12 cellular contexts compared by ENCODE assay signal in the genomic region with DNA sequence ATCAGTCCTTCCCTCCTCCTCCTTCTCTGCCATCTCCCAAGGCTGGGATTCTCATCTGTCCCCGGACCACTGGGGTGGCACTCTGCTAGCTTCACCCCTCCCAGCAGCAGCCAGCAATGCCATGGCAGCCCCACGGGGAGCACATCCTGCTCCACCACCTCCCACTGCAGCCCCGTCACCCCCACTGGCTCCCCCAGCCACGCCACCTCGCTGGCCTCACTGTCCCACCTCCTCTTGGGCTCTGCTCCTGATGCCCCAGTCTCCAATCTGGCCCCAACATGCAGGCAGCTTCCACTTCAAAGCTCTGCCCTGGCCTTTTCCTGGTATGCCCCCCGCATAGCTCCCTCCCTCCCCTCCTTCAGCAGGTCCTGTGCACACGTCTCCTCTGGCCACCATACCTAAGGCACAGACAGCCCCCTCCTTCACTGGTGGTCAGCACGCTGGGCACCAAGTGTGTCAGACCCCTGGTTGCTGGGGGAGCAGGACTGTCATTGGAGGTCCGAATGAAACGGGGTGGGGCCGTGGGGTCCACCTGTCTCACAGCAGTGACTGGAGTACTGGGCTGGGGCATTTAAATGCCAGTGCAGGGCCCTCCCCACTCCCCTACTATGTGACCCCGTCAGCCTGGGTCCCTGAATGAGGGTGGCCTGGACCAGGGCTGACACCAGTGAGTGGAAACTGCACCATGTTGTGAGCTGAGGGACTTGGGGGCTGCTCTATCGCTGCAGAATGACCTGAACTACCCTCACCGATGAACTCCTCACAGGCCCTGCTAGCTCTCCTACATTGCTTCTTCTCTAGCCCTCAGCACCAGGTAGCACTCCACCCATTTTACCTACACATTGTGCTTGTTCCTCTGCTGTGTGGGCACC. TPM values are rescaled to one million over a fixed set of nuclear protein-coding genes. Genes with fewer than 3 reads are reported as not detected.
DNase-seq lines count a peak whose midpoint lies in the region; ATAC-seq and TF ChIP-seq lines count a peak whose summit lies in the region.
"Had no signal": no experiment of that assay in that cellular context is flagged by ENCODE, and none has a peak within 500 bp of the region (broad histone marks: within the 10 kb centered on the region; RNA-seq: fewer than 3 reads in every experiment).

No MANE protein-coding gene starts in this region.

- H3K9me3 ChIP-seq in ES-I3 (ENCODE audit: control insufficient read depth, insufficient read depth, low read length) (no peaks in the 10 kb centered on the region), heart left ventricle (no peaks in the 10 kb centered on the region)

- H3K4me3 ChIP-seq in heart left ventricle = peak overlapping the region in 1 of 12 donors; percentile 57

- peak overlapping the region in 1 of 12 donors; percentile 27 for H3K27ac ChIP-seq in heart left ventricle

- no peaks in the 10 kb centered on the region for H3K36me3 Mint-ChIP-seq in activated CD8-positive, alpha-beta T cell treated with anti-CD3 and anti-CD28 coated beads for 36 hours (ENCODE audit: low read depth)
- no peaks in the 10 kb centered on the region for H3K36me3 Mint-ChIP-seq in progenitor cell of endocrine pancreas (ENCODE audit: insufficient read depth)

- H3K27ac Mint-ChIP-seq in activated CD8-positive, alpha-beta T cell treated with anti-CD3 and anti-CD28 coated beads for 36 hours = no peak overlapping the region
- no peak overlapping the region for H3K27ac Mint-ChIP-seq in progenitor cell of endocrine pancreas
- H3K27ac Mint-ChIP-seq: nephron had no signal

- no peak for TF ChIP-seq POLR2A in heart left ventricle (IDR thresholded peaks at IDR 0.05)

- H3K4me1 Mint-ChIP-seq in activated CD8-positive, alpha-beta T cell treated with anti-CD3 and anti-CD28 coated beads for 36 hours (ENCODE audit: low read depth) = peaks cover 44% of the 10 kb centered on the region
- peaks cover 3% of the 10 kb centered on the region for H3K4me1 Mint-ChIP-seq in progenitor cell of endocrine pancreas (ENCODE audit: low read depth)

- H3K9ac ChIP-seq in ES-I3 (ENCODE audit: low read depth, low read length) = peak overlapping the region; percentile 58; the same call in 1 of the 2 replicates

- intact Hi-C loops in activated CD8-positive, alpha-beta T cell treated with anti-CD3 and anti-CD28 coated beads for 36 hours (cut with micrococcal nuclease) = no loop called here
- intact Hi-C loops in heart left ventricle (cut with DNase I) = no loop called here

- no peak for DNase-seq in activated CD8-positive, alpha-beta T cell treated with anti-CD3 and anti-CD28 coated beads for 36 hours
- peak in 4 of 5 donors; percentile 4 to 34 (median 17) for DNase-seq in heart left ventricle
- peak; percentile 6 for DNase-seq in progenitor cell of endocrine pancreas (ENCODE audit: low spot score, unreplicated experiment)
- DNase-seq in NCI-H2029 (lab: John Stamatoyannopoulos, UW) = no peak
- no peak for DNase-seq in NCI-H446 (lab: John Stamatoyannopoulos, UW)
- no peak for DNase-seq in Ammon's horn (ENCODE audit: low spot score)
- DNase-seq: cortex of kidney, hippocampal formation, NCI-H2029 treated with DMSO at 0.1 percent for 48 hours had no signal

- H3K4me1 ChIP-seq in ES-I3 (ENCODE audit: insufficient read depth, low read length) (peaks cover 6% of the 10 kb centered on the region; the same call in 1 of the 2 replicates), heart left ventricle (peaks cover 0 to 17% (median 0%) of the 10 kb centered on the region in 12 donors)

- H3K36me3 ChIP-seq in ES-I3 (ENCODE audit: insufficient read depth, low read length) (no peaks in the 10 kb centered on the region), heart left ventricle (no peaks in the 10 kb centered on the region)

- POLR2A ChIA-PET in activated CD8-positive, alpha-beta T cell treated with anti-CD3 and anti-CD28 coated beads for 36 hours (lab: Charles Lee) = no interaction called here

- WGBS in heart left ventricle, 4 donors = 68 to 74% (median 69%) methylated on average over 13 to 14 of the region's 14 CpGs

- peaks cover 17 to 56% (median 34%) of the 10 kb centered on the region in 9 donors for H3K27me3 ChIP-seq in heart left ventricle

- H3K9me3 Mint-ChIP-seq in activated CD8-positive, alpha-beta T cell treated with anti-CD3 and anti-CD28 coated beads for 36 hours = no peaks in the 10 kb centered on the region
- H3K9me3 Mint-ChIP-seq in progenitor cell of endocrine pancreas (ENCODE audit: low read depth) = no peaks in the 10 kb centered on the region
- H3K9me3 Mint-ChIP-seq: nephron had no signal

- H3K4me3 Mint-ChIP-seq in activated CD8-positive, alpha-beta T cell treated with anti-CD3 and anti-CD28 coated beads for 36 hours = peak overlapping the region; percentile 73
- H3K4me3 Mint-ChIP-seq in progenitor cell of endocrine pancreas (ENCODE audit: low read depth) = no peak overlapping the region

- peaks cover 18% of the 10 kb centered on the region for H3K27me3 Mint-ChIP-seq in activated CD8-positive, alpha-beta T cell treated with anti-CD3 and anti-CD28 coated beads for 36 hours
- H3K27me3 Mint-ChIP-seq in progenitor cell of endocrine pancreas = peaks cover 70% of the 10 kb centered on the region

- CTCF ChIA-PET in activated CD8-positive, alpha-beta T cell treated with anti-CD3 and anti-CD28 coated beads for 36 hours (lab: Charles Lee) = interaction anchor here (1.0 to 1.5 kb wide), 2 partner anchors 23 to 122 kb away, joined by 3 to 4 read pairs; no protein-coding TSS in a partner anchor

- no peak for ATAC-seq in activated CD8-positive, alpha-beta T cell treated with anti-CD3 and anti-CD28 coated beads for 36 hours
- ATAC-seq in heart left ventricle (no peak), GM19397 (IDR thresholded peaks at IDR 0.05; ENCODE audit: unreplicated experiment) (no peak)

- TF ChIP-seq CTCF in activated CD8-positive, alpha-beta T cell treated with anti-CD3 and anti-CD28 coated beads for 36 hours (IDR thresholded peaks at IDR 0.05) = no peak
- TF ChIP-seq CTCF in heart left ventricle (IDR thresholded peaks at IDR 0.05) (no peak), progenitor cell of endocrine pancreas (IDR thresholded peaks at IDR 0.05; ENCODE audit: unreplicated experiment) (no peak)

RNA-seq across cellular contexts. Expression of gene RASGEF1A, which starts 38.7 kb away (rescaled TPM):
- total RNA-seq in activated CD8-positive, alpha-beta T cell treated with anti-CD3 and anti-CD28 coated beads for 36 hours = 1 to 10 TPM; 1.2 to 1.5 TPM
- total RNA-seq in heart left ventricle (1 to 10 TPM in 6 of 9 donors, under 1 TPM in 3; 0.49 to 5.1 (median 1.4) TPM), progenitor cell of endocrine pancreas (1.2 and 2.2 TPM in 2 replicates)
- under 1 TPM; 0.14 to 0.42 TPM for polyA plus RNA-seq in heart left ventricle

Comparison
In these comparisons a context has a peak if more than half of its experiments do, and no peak if none do; other contexts are left out.
1. DNase-seq: peak in heart left ventricle (4 of 5) and progenitor cell of endocrine pancreas (single experiment); none in activated CD8-positive, alpha-beta T cell treated with anti-CD3 and anti-CD28 coated beads for 36 hours (single experiment), NCI-H2029 (single experiment), NCI-H446 (0 of 2) and Ammon's horn (single experiment).